In genomic region chr2:235430366-235431083, GRCh38 we compare ENCODE assay signal across 8 cellular contexts.
"Had no signal": no experiment of that assay in that cellular context is flagged by ENCODE, and none has a peak within 500 bp of the region (broad histone marks: within the 10 kb centered on the region; RNA-seq: fewer than 3 reads in every experiment).

No MANE protein-coding gene starts in this region.

- H2AFZ ChIP-seq: GM23248 had no signal

- DNase-seq: GM23248, GOT3, H7, HFFc6, KG1 had no signal

- H3K9ac ChIP-seq: GM23248 had no signal

- ATAC-seq: HCT116 had no signal

- H3K4me1 ChIP-seq: HAP-1 had no signal

- H3K36me3 ChIP-seq: HAP-1 had no signal

- H3K9me3 ChIP-seq: HAP-1 had no signal

- H3K27ac ChIP-seq: GM23248, HL-60 had no signal

- H3K4me3 ChIP-seq: GM23248, HAP-1 had no signal
